10 cellular contexts compared by ENCODE assay signal in the genomic region with DNA sequence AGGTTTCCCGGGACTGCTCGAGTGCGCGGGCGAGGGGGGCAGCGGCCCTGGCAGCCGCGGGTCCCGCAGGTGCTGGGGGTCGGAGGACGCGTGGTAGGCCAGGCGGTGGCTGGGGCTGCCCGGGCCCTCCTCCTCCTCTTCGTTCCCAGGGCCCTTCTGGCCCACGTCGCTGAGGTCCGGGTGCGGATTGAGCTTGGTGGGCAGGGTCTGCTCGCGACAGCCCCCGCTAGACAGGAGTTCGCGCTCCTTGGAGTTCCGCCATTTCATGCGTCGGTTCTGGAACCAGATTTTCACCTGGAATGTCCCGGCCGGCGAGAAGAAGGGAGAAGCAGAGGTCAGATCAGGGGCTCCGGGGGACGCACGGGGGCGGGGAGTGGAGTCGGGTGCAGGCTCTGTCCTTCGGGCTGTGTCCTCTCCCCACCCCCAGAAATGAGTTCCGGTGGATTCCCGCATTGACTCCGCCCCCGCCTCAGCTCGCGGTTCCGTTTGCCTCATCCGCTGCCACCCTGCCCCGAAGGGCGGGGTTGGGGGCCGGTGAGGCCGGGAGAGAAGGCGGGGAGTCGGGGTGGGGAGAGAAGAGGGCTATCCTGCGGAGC. TPM values are rescaled to one million over a fixed set of nuclear protein-coding genes. Genes with fewer than 3 reads are reported as not detected.
DNase-seq lines count a peak whose midpoint lies in the region; ATAC-seq and TF ChIP-seq lines count a peak whose summit lies in the region.
"Had no signal": no experiment of that assay in that cellular context is flagged by ENCODE, and none has a peak within 500 bp of the region (broad histone marks: within the 10 kb centered on the region; RNA-seq: fewer than 3 reads in every experiment).

No MANE protein-coding gene starts in this region.

- no peaks in the 10 kb centered on the region for H3K36me3 Mint-ChIP-seq in endodermal cell (ENCODE audit: low read depth)

- H3K4me3 Mint-ChIP-seq in endodermal cell, result peak overlapping the region; percentile 69

- H3K9me3 ChIP-seq in endodermal cell (ENCODE audit: control insufficient read depth, low read length), result no peaks in the 10 kb centered on the region
- H3K9me3 ChIP-seq: left lung had no signal

- peaks cover 2% of the 10 kb centered on the region for H3K9me3 Mint-ChIP-seq in endodermal cell

- in situ Hi-C loops in G401 (cut with HindIII; ENCODE audit: low sequenced_read_pairs), result no loop called here

- no peaks in the 10 kb centered on the region for H3K4me1 ChIP-seq in endodermal cell (ENCODE audit: control insufficient read depth, insufficient read depth, low read length)

- TF ChIP-seq CTCF in endodermal cell (conservative IDR thresholded peaks at IDR 0.05), result no peak

- H3K27me3 ChIP-seq in endodermal cell (ENCODE audit: control insufficient read depth, insufficient read depth, low read length, poor library complexity, severe bottlenecking), result peaks cover 81% of the 10 kb centered on the region

- peak overlapping the region; percentile 82 for H3K4me3 ChIP-seq in endodermal cell (ENCODE audit: low read length)

- intact Hi-C loops in head of caudate nucleus (cut with DNase I), result no loop called here

- H3K9ac ChIP-seq in endodermal cell (ENCODE audit: extremely low read depth, low read length, poor library complexity, severe bottlenecking), result no peak overlapping the region

- DNase-seq in activated CD4-positive, alpha-beta T cell treated with anti-CD3 and anti-CD28 coated beads for 1 hour, result peak; percentile 47
- DNase-seq in endodermal cell, result peak; percentile 87
- DNase-seq in stimulated activated CD4-positive, alpha-beta T cell treated with anti-CD3 and anti-CD28 coated beads, Interleukin-1b, Interleukin-23, amount 100 ng/mL, for 4 hours (ENCODE audit: low read depth in 2 of 2), result peak; percentile 43 to 47
- no peak for DNase-seq in G401 (ENCODE audit: low spot score)
- no peak for DNase-seq in HuH-7 (ENCODE audit: low spot score)
- DNase-seq in head of caudate nucleus, result no peak
- DNase-seq in NCI-H187 (lab: John Stamatoyannopoulos, UW), result no peak

- H3K27me3 Mint-ChIP-seq in endodermal cell (ENCODE audit: insufficient read depth), result peaks cover 85% of the 10 kb centered on the region

- H3K27ac Mint-ChIP-seq in endodermal cell, result no peak overlapping the region

- ATAC-seq in GM19023 (IDR thresholded peaks at IDR 0.05; ENCODE audit: unreplicated experiment), result peak; percentile 43
- ATAC-seq: left lung had no signal

- H3K4me1 Mint-ChIP-seq in endodermal cell, result peaks cover 14% of the 10 kb centered on the region

- 1 to 13% methylated on average over 9 to 51 of the region's 51 CpGs for WGBS in endodermal cell (ENCODE audit: insufficient coverage in 1 of 2, insufficient read length in 1 of 2), 2 experiments

- H3K27ac ChIP-seq in endodermal cell (ENCODE audit: low read depth, low read length), result no peak overlapping the region
- H3K27ac ChIP-seq: left lung had no signal

- H3K36me3 ChIP-seq in endodermal cell (ENCODE audit: control insufficient read depth, insufficient read depth, low read length), result no peaks in the 10 kb centered on the region
- H3K36me3 ChIP-seq: left lung had no signal

RNA-seq across cellular contexts. Expression of gene DBX1, which starts 3.9 kb away (rescaled TPM):
- total RNA-seq in endodermal cell, result not detected
- 0.32 TPM for polyA plus RNA-seq in endodermal cell (2013, experiment 1 of 2)
- polyA plus RNA-seq in endodermal cell (2013, experiment 2 of 2), result 0.99 TPM
- not detected in 2 replicates for total RNA-seq in G401 (2014; rRNA removed; shearing (Covaris generic))
- total RNA-seq: left lung, SK-MEL-5 had no signal

Comparison
In these comparisons a context has a peak if more than half of its experiments do, and no peak if none do; other contexts are left out.
1. DNase-seq: peak in activated CD4-positive, alpha-beta T cell treated with anti-CD3 and anti-CD28 coated beads for 1 hour (single experiment), endodermal cell (single experiment) and stimulated activated CD4-positive, alpha-beta T cell treated with anti-CD3 and anti-CD28 coated beads, Interleukin-1b, Interleukin-23, amount 100 ng/mL, for 4 hours (2 of 2); none in G401 (single experiment), HuH-7 (single experiment), head of caudate nucleus (0 of 42) and NCI-H187 (0 of 2).